10 cellular contexts compared by ENCODE assay signal in genomic region chr2:148503511-148503910, GRCh38.
"Had no signal": no experiment of that assay in that cellular context is flagged by ENCODE, and none has a peak within 500 bp of the region (broad histone marks: within the 10 kb centered on the region; RNA-seq: fewer than 3 reads in every experiment).

No MANE protein-coding gene starts in this region.

- H3K9me3 Mint-ChIP-seq: HFFc6 had no signal

- H3K27ac ChIP-seq: GM23248 had no signal

- H3K4me3 ChIP-seq: GM23248, HAP-1, K562 had no signal

- H3K27ac Mint-ChIP-seq: HFFc6 had no signal

- H3K36me3 ChIP-seq: HAP-1 had no signal

- ATAC-seq: HCT116, HepG2, K562 had no signal

- H3K9me3 ChIP-seq: HAP-1 had no signal

- H3K4me1 ChIP-seq: HAP-1 had no signal

- FAIRE-seq: HepG2, HTR-8/SVneo, K562 had no signal

- DNase-seq: GM23248, GOT3, H7, HFFc6, IMR-90 had no signal
